In the genomic region with DNA sequence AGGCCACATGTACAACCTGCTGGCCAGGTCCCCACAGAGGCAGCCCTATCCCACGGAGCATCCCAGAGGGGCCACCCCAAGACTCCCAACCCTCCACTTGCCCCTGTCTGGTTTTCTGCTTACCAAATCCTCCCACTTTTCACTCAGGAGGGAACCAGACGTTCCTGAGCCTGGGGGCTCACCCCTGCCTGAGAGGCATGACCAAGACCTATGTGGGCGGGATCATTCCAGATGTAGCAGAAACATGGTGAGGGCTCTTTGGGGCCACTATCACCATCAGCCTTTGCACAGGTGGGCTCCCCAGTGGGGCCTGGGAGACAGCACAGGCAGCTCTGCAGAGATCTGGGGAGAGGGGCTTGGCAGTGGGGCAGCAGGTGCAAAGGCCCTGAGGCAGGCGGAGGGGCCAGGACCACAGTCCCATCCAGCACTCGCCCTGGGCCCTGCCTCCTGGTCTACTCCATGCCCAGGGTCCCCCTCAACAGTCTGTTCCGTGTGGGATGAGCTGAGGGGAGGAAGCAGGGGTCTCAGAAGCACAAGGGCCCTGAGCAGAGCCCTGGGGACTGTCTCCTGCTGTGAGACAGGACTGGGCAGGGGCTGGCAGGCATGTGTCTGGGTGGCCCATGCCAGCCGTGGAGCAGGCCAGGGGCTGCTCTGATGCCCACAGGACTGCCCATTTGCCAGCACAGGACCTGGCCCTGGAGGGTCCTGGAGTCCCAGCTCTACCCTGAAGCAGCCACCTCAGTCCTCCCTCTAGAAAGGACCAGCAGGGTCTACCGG, we compare ENCODE assay signal across 1 cellular context.
TF ChIP-seq lines count a peak whose summit lies in the region.

No MANE protein-coding gene starts in this region.

TF ChIP-seq in HepG2, 621 proteins besides CTCF, POLR2A, EP300 and RAD21:
- TF ChIP-seq, protein P1, sequence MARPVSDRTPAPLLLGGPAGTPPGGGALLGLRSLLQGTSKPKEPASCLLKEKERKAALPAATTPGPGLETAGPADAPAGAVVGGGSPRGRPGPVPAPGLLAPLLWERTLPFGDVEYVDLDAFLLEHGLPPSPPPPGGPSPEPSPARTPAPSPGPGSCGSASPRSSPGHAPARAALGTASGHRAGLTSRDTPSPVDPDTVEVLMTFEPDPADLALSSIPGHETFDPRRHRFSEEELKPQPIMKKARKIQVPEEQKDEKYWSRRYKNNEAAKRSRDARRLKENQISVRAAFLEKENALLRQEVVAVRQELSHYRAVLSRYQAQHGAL (CRISPR knock-in tag; IDR thresholded peaks at IDR 0.05; ENCODE audit: not compliant biosample characterization), result no peak
- TF ChIP-seq, protein P2, sequence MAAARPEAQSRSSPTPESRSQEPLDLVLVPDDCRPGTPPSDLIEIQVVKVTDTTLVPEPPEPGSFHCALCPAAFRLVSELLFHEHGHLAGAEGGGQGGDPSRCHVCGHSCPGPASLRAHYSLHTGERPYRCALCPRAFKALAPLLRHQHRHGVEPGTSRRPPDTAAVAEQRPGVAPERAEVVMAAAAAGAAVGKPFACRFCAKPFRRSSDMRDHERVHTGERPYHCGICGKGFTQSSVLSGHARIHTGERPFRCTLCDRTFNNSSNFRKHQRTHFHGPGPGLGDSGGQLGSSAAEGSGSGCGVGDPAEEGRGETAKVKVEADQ (CRISPR knock-in tag; IDR thresholded peaks at IDR 0.05; ENCODE audit: borderline replicate concordance), result peak; percentile 13; the same call in 1 of the 2 replicates
- TF ChIP-seq ZMYM3 (CRISPR knock-in tag; IDR thresholded peaks at IDR 0.05), result peak; percentile 50; the same call in 1 of the 2 replicates
- TF ChIP-seq ZNF33B (CRISPR knock-in tag; IDR thresholded peaks at IDR 0.05), result 0 out of 2 replicates have a peak, but pooled peaks have one; percentile 1
